15 cellular contexts compared by ENCODE assay signal in the genomic region with DNA sequence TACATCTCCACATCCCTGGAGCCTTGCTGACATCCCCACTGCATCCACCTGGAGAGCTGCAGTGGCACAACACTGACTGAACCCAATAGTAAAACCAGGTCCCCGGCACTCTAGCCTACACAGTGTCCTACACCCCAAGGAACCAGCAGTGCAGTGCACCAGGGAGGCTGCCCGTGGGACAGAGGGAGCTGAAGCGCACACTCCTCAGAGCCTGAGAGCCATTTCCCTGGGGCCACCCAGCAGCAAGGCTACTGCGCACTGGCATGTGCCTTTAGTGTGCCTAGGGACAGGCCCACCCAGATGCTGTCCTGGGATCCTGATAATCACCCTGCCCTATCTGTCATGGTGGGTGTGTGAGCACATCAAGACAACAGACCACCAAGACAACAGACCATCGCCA.
"Had no signal": no experiment of that assay in that cellular context is flagged by ENCODE, and none has a peak within 500 bp of the region (broad histone marks: within the 10 kb centered on the region; RNA-seq: fewer than 3 reads in every experiment).

No MANE protein-coding gene starts in this region.

- H3K4me3 ChIP-seq: left ventricle myocardium inferior, tibial nerve, vagina had no signal

- H3K27ac ChIP-seq: brain microvascular endothelial cell, left ventricle myocardium inferior, tibial nerve, vagina had no signal

- H3K27ac Mint-ChIP-seq: activated CD4-positive, alpha-beta T cell treated with anti-CD3 and anti-CD28 coated beads, Interleukin-2, amount 10 ng/mL, durations not matched to agents 7 days and 5 days; activated naive CD8-positive, alpha-beta T cell; memory B cell; natural killer cell treated with Interleukin-12 subunit alpha and Interleukin-12 subunit beta and Interleukin-15 and Interleukin-18, amount 100 ng/mL, for 72 hours had no signal

- H3K27me3 ChIP-seq: brain microvascular endothelial cell, tibial nerve, vagina had no signal

- H3K27me3 Mint-ChIP-seq: activated CD4-positive, alpha-beta T cell treated with anti-CD3 and anti-CD28 coated beads, Interleukin-2, amount 10 ng/mL, durations not matched to agents 7 days and 5 days; activated naive CD8-positive, alpha-beta T cell; memory B cell; natural killer cell treated with Interleukin-12 subunit alpha and Interleukin-12 subunit beta and Interleukin-15 and Interleukin-18, amount 100 ng/mL, for 72 hours; stimulated activated naive B cell treated with anti-CD40 and anti-IgM and Interleukin-4, amounts not matched to agents 10 μg/mL and 1 μg/mL and 100 μg/mL, for 72 hours had no signal

- H3K9me3 ChIP-seq: left ventricle myocardium inferior, tibial nerve, vagina had no signal

- H3K4me3 Mint-ChIP-seq: activated CD4-positive, alpha-beta T cell treated with anti-CD3 and anti-CD28 coated beads, Interleukin-2, amount 10 ng/mL, durations not matched to agents 7 days and 5 days; activated naive CD8-positive, alpha-beta T cell; memory B cell; natural killer cell treated with Interleukin-12 subunit alpha and Interleukin-12 subunit beta and Interleukin-15 and Interleukin-18, amount 100 ng/mL, for 72 hours; stimulated activated naive B cell treated with anti-CD40 and anti-IgM and Interleukin-4, amounts not matched to agents 10 μg/mL and 1 μg/mL and 100 μg/mL, for 72 hours had no signal

- H3K36me3 ChIP-seq: brain microvascular endothelial cell had no signal

- DNase-seq: activated effector memory CD4-positive, alpha-beta T cell treated with Interleukin-2 at 50 U/mL for 16 hours; brain microvascular endothelial cell; cortex of kidney; effector memory CD4-positive, alpha-beta T cell; foreskin fibroblast; hypothalamus; kidney; left ventricle myocardium inferior had no signal

- H3K4me1 ChIP-seq: tibial nerve, vagina had no signal

- H3K9me3 Mint-ChIP-seq: activated CD4-positive, alpha-beta T cell treated with anti-CD3 and anti-CD28 coated beads, Interleukin-2, amount 10 ng/mL, durations not matched to agents 7 days and 5 days; memory B cell; natural killer cell treated with Interleukin-12 subunit alpha and Interleukin-12 subunit beta and Interleukin-15 and Interleukin-18, amount 100 ng/mL, for 72 hours; stimulated activated naive B cell treated with anti-CD40 and anti-IgM and Interleukin-4, amounts not matched to agents 10 μg/mL and 1 μg/mL and 100 μg/mL, for 72 hours had no signal
